9 cellular contexts compared by ENCODE assay signal in the genomic region with DNA sequence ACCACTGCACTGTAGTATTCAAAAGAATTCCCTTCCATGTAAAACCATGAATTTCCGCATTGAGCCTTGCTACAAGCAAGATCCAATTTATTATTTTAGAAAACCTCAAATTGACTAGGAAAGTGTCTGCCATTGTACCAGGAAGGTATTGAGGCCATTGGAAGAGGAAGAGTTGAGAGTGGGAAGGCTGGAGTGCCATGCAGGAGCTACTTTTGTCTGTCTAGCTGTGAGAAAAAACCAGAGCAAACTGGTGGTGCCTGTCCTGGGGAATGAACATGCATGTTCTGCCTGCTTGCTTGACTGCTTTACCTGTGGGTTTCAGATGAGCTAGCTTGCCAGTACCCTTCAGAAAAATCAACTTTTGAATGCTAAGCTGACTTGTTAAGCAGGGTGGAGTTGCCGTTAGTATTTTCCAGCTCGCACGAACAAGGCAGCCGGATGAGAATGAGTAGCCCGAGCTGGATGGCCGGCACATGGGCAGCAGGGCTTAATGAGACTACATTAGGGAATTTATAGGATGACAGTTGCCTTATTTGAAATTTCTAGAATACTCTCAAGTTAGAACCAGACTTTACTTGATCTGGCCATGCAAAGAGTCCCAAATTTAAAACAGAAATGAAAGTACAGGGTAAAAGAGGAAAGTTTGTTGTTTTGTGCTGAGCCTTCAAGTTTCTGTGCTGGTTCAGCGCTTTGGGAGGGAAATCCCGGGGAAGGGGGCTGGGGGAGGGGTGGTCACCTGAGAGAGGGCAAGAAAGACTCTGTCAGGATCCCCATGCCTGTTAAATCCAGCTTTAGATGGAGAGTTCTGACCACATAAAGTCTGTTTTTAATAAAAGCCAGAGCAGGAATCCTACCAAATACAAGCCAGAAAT. TPM values are rescaled to one million over a fixed set of nuclear protein-coding genes. Genes with fewer than 3 reads are reported as not detected.
DNase-seq lines count a peak whose midpoint lies in the region; ATAC-seq and TF ChIP-seq lines count a peak whose summit lies in the region.
"Had no signal": no experiment of that assay in that cellular context is flagged by ENCODE, and none has a peak within 500 bp of the region (broad histone marks: within the 10 kb centered on the region; RNA-seq: fewer than 3 reads in every experiment).

No MANE protein-coding gene starts in this region.

- peaks cover 5% of the 10 kb centered on the region for H3F3A ChIP-seq in smooth muscle cell (ENCODE audit: low read depth)

- 11% methylated on average over 9 of the region's 9 CpGs for WGBS in smooth muscle cell (ENCODE audit: low lambda C conversion rate)

- H3K9ac ChIP-seq in smooth muscle cell (ENCODE audit: low read depth), result peak overlapping the region; percentile 33

- no peaks in the 10 kb centered on the region for H3K79me2 ChIP-seq in smooth muscle cell (ENCODE audit: low read depth)

- peak overlapping the region; percentile 92 for H3K27ac ChIP-seq in smooth muscle cell (ENCODE audit: low read depth)

- no peaks in the 10 kb centered on the region for H3K36me3 ChIP-seq in smooth muscle cell (ENCODE audit: low read depth)

- H3K4me1 Mint-ChIP-seq in activated CD4-positive, alpha-beta T cell treated with anti-CD3 and anti-CD28 coated beads, Interleukin-2, amount 10 ng/mL, durations not matched to agents 24 days and 14 days, result peaks cover 31% of the 10 kb centered on the region

- H3K27ac Mint-ChIP-seq in activated CD4-positive, alpha-beta T cell treated with anti-CD3 and anti-CD28 coated beads, Interleukin-2, amount 10 ng/mL, durations not matched to agents 24 days and 14 days, result no peak overlapping the region

- DNase-seq in AG20443 (ENCODE audit: low spot score), result peak; percentile 76
- peak; percentile 59 for DNase-seq in fibroblast of the aortic adventitia (ENCODE audit: low read depth)
- no peak for DNase-seq in smooth muscle cell (lab: John Stamatoyannopoulos, UW; ENCODE audit: unreplicated experiment)
- no peak for DNase-seq in ureter (ENCODE audit: low spot score)
- no peak for DNase-seq in NK-92 (lab: John Stamatoyannopoulos, UW; ENCODE audit: unreplicated experiment)
- DNase-seq in activated CD4-positive, alpha-beta T cell treated with anti-CD3 and anti-CD28 coated beads, Interleukin-2, amount 10 ng/mL, durations not matched to agents 24 days and 14 days, result no peak

- H2AFZ ChIP-seq in smooth muscle cell (ENCODE audit: low read depth), result peak overlapping the region; percentile 75

- H3K4me3 Mint-ChIP-seq in activated CD4-positive, alpha-beta T cell treated with anti-CD3 and anti-CD28 coated beads, Interleukin-2, amount 10 ng/mL, durations not matched to agents 24 days and 14 days, result no peak overlapping the region

- no peaks in the 10 kb centered on the region for H3K9me3 ChIP-seq in smooth muscle cell (replicated peaks; ENCODE audit: low read depth)

- peak overlapping the region; percentile 76 for H3K4me2 ChIP-seq in smooth muscle cell

- H3K36me3 Mint-ChIP-seq in activated CD4-positive, alpha-beta T cell treated with anti-CD3 and anti-CD28 coated beads, Interleukin-2, amount 10 ng/mL, durations not matched to agents 24 days and 14 days (ENCODE audit: low read depth), result peaks cover 1% of the 10 kb centered on the region

- no peak for TF ChIP-seq CTCF in fibroblast of the aortic adventitia (IDR thresholded peaks at IDR 0.05; ENCODE audit: insufficient read depth, low read length)
- no peak for TF ChIP-seq CTCF in smooth muscle cell (IDR thresholded peaks at IDR 0.05; ENCODE audit: borderline replicate concordance, insufficient read depth, poor library complexity, severe bottlenecking)

- ATAC-seq in GM19397 (IDR thresholded peaks at IDR 0.05; ENCODE audit: unreplicated experiment), result peak; percentile 68
- peak; percentile 36 for ATAC-seq in HG03457 (IDR thresholded peaks at IDR 0.05; ENCODE audit: unreplicated experiment)

- H3K27me3 ChIP-seq in smooth muscle cell (ENCODE audit: low read depth), result no peaks in the 10 kb centered on the region

- no peaks in the 10 kb centered on the region for H3K9me3 Mint-ChIP-seq in activated CD4-positive, alpha-beta T cell treated with anti-CD3 and anti-CD28 coated beads, Interleukin-2, amount 10 ng/mL, durations not matched to agents 24 days and 14 days

- peaks cover 29% of the 10 kb centered on the region for H3K4me1 ChIP-seq in smooth muscle cell (ENCODE audit: low read depth)

- H3K4me3 ChIP-seq in fibroblast of the aortic adventitia (ENCODE audit: low read depth, low read length), result no peak overlapping the region
- H3K4me3 ChIP-seq in smooth muscle cell, result peak overlapping the region; percentile 19

- H3K27me3 Mint-ChIP-seq in activated CD4-positive, alpha-beta T cell treated with anti-CD3 and anti-CD28 coated beads, Interleukin-2, amount 10 ng/mL, durations not matched to agents 24 days and 14 days, result peaks cover 2% of the 10 kb centered on the region

- intact Hi-C loops in activated CD4-positive, alpha-beta T cell treated with anti-CD3 and anti-CD28 coated beads, Interleukin-2, amount 10 ng/mL, durations not matched to agents 24 days and 14 days (cut with micrococcal nuclease), result no loop called here

- H4K20me1 ChIP-seq in smooth muscle cell (ENCODE audit: low read depth), result no peaks in the 10 kb centered on the region

RNA-seq across cellular contexts. Expression of gene C1orf105, which starts 29.6 kb away (rescaled TPM):
- total RNA-seq in fibroblast of the aortic adventitia (ENCODE audit: low replicate concordance) (not detected in 2 replicates), smooth muscle cell (not detected in 2 replicates), ureter (not detected)
- polyA plus RNA-seq in smooth muscle cell, result 0.24 TPM in 1 of 2 replicates, not detected in the other
- not detected in 2 replicates for total RNA-seq in activated CD4-positive, alpha-beta T cell treated with anti-CD3 and anti-CD28 coated beads, Interleukin-2, amount 10 ng/mL, durations not matched to agents 24 days and 14 days
- polyA plus RNA-seq: adipose tissue had no signal

RNA-seq across cellular contexts. Expression of gene PIGC, which starts 53.0 kb away (rescaled TPM):
- total RNA-seq in fibroblast of the aortic adventitia (ENCODE audit: low replicate concordance), result 18.2 and 25.2 TPM in 2 replicates
- 25.3 and 28.9 TPM in 2 replicates for total RNA-seq in smooth muscle cell
- 32.0 and 41.1 TPM in 2 replicates for polyA plus RNA-seq in smooth muscle cell
- total RNA-seq in ureter, result 21.0 TPM
- total RNA-seq in activated CD4-positive, alpha-beta T cell treated with anti-CD3 and anti-CD28 coated beads, Interleukin-2, amount 10 ng/mL, durations not matched to agents 24 days and 14 days, result 20.4 and 23.9 TPM in 2 replicates

Comparison
In these comparisons a context has a peak if more than half of its experiments do, and no peak if none do; other contexts are left out.
1. DNase-seq: peak in AG20443 (single experiment) and fibroblast of the aortic adventitia (single experiment); none in smooth muscle cell (single experiment), ureter (single experiment), NK-92 (single experiment) and activated CD4-positive, alpha-beta T cell treated with anti-CD3 and anti-CD28 coated beads, Interleukin-2, amount 10 ng/mL, durations not matched to agents 24 days and 14 days (single experiment).